In genomic region chr7:54292171-54292925, GRCh38 we compare ENCODE assay signal across 20 cellular contexts.
DNase-seq lines count a peak whose midpoint lies in the region; ATAC-seq and TF ChIP-seq lines count a peak whose summit lies in the region.
"Had no signal": no experiment of that assay in that cellular context is flagged by ENCODE, and none has a peak within 500 bp of the region (broad histone marks: within the 10 kb centered on the region; RNA-seq: fewer than 3 reads in every experiment).

No MANE protein-coding gene starts in this region.

- POLR2A ChIA-PET in PC-9 (lab: Charles Lee; ENCODE audit: unreplicated experiment) = no interaction called here
- POLR2A ChIA-PET in CD8-positive, alpha-beta T cell (lab: Charles Lee) = no interaction called here

- H3K4me1 ChIP-seq in PC-9 (replicated peaks; ENCODE audit: insufficient read depth) (no peaks in the 10 kb centered on the region), MM.1S (ENCODE audit: low read length) (no peaks in the 10 kb centered on the region)
- no peaks in the 10 kb centered on the region for H3K4me1 ChIP-seq in CD8-positive, alpha-beta T cell (ENCODE audit: insufficient read depth, low read length)

- no peaks in the 10 kb centered on the region for H3K36me3 ChIP-seq in PC-9 (ENCODE audit: low read depth)
- no peaks in the 10 kb centered on the region for H3K36me3 ChIP-seq in CD8-positive, alpha-beta T cell (ENCODE audit: insufficient read depth, low read length)
- no peaks in the 10 kb centered on the region for H3K36me3 ChIP-seq in MM.1S (replicated peaks; ENCODE audit: insufficient read depth, low read length)

- intact Hi-C loops in PC-9 (cut with micrococcal nuclease; ENCODE audit: unreplicated experiment) = no loop called here
- intact Hi-C loops in CD8-positive, alpha-beta T cell (cut with DNase I, micrococcal nuclease) = loop anchor here in 1 of 2 experiments (5.0 kb wide), 1 partner anchor 95 kb away; no protein-coding TSS in a partner anchor

- H3K27ac ChIP-seq in PC-9 (no peak overlapping the region), MM.1S (ENCODE audit: low read length) (no peak overlapping the region)
- H3K27ac ChIP-seq in CD8-positive, alpha-beta T cell (ENCODE audit: low read depth, low read length) = no peak overlapping the region

- H3K27me3 Mint-ChIP-seq in CD8-positive, alpha-beta T cell (ENCODE audit: low read depth) = no peaks in the 10 kb centered on the region

- CTCF ChIA-PET in PC-9 (lab: Charles Lee) = no interaction called here
- CTCF ChIA-PET in CD8-positive, alpha-beta T cell (lab: Charles Lee) = no interaction called here

- no TSS peak for BruUV-seq in PC-9 (replicated peaks; lab: Mats Ljungman, UMichigan)

- H3K4me1 Mint-ChIP-seq in CD8-positive, alpha-beta T cell (ENCODE audit: low read depth) = no peaks in the 10 kb centered on the region

- H3K9me3 ChIP-seq in PC-9 (ENCODE audit: insufficient read depth, low read depth) (no peaks in the 10 kb centered on the region), MM.1S (replicated peaks; ENCODE audit: insufficient read depth, low read length) (no peaks in the 10 kb centered on the region)
- H3K9me3 ChIP-seq in CD8-positive, alpha-beta T cell (ENCODE audit: low read length) = no peaks in the 10 kb centered on the region

- H3K9me2 ChIP-seq in PC-9 (ENCODE audit: insufficient read depth) = 0 out of 2 replicates have a peak, but pooled peaks cover 4% of the 10 kb centered on the region
- no peaks in the 10 kb centered on the region for H3K9me2 ChIP-seq in MM.1S (replicated peaks; ENCODE audit: insufficient read depth, low read length)
- H3K9me2 ChIP-seq: SK-N-SH had no signal

- H3K4me3 ChIP-seq in PC-9 = no peak overlapping the region
- no peak overlapping the region for H3K4me3 ChIP-seq in CD8-positive, alpha-beta T cell (ENCODE audit: low read depth, low read length)
- no peak overlapping the region for H3K4me3 ChIP-seq in MM.1S (ENCODE audit: low read length)
- H3K4me3 ChIP-seq: GM12878 had no signal

- H3K36me3 Mint-ChIP-seq in CD8-positive, alpha-beta T cell = no peaks in the 10 kb centered on the region

- H2AFZ ChIP-seq in PC-9 (0 out of 2 replicates have a peak overlapping the region, but pooled peaks have one; percentile 0), MM.1S (ENCODE audit: low read length) (no peak overlapping the region)

- TF ChIP-seq CTCF in PC-9 (conservative IDR thresholded peaks at IDR 0.05) (no peak), MM.1S (IDR thresholded peaks at IDR 0.05; ENCODE audit: low read length) (no peak)
- TF ChIP-seq CTCF in CD8-positive, alpha-beta T cell (IDR thresholded peaks at IDR 0.05) = no peak

- no peaks in the 10 kb centered on the region for H4K20me1 ChIP-seq in PC-9 (ENCODE audit: insufficient read depth)
- no peaks in the 10 kb centered on the region for H4K20me1 ChIP-seq in MM.1S (ENCODE audit: insufficient read depth, low read length)

- H3K27ac Mint-ChIP-seq in CD8-positive, alpha-beta T cell = no peak overlapping the region
- H3K27ac Mint-ChIP-seq: HFFc6 had no signal

- H3K27me3 ChIP-seq in PC-9 (ENCODE audit: insufficient read depth, low read depth) (peaks cover 7% of the 10 kb centered on the region; the same call in 1 of the 2 replicates), MM.1S (replicated peaks; ENCODE audit: insufficient read depth, low read length) (no peaks in the 10 kb centered on the region)
- H3K27me3 ChIP-seq in CD8-positive, alpha-beta T cell (ENCODE audit: insufficient read depth, low read length) = no peaks in the 10 kb centered on the region

- ATAC-seq in HG02970 (IDR thresholded peaks at IDR 0.05; ENCODE audit: low FRiP score, unreplicated experiment) = no peak
- ATAC-seq in CD8-positive, alpha-beta T cell = no peak
- ATAC-seq: GM12878, PC-3 had no signal

- H3K4me2 ChIP-seq in PC-9 (no peak overlapping the region), MM.1S (ENCODE audit: low read depth, low read length) (no peak overlapping the region)
- H3K4me2 ChIP-seq: SK-N-SH had no signal

- H3F3A ChIP-seq in PC-9 (ENCODE audit: insufficient read depth, low read depth) = no peaks in the 10 kb centered on the region
- H3F3A ChIP-seq in MM.1S (ENCODE audit: insufficient read depth, low read length) = no peaks in the 10 kb centered on the region

- H3K79me2 ChIP-seq in PC-9 (ENCODE audit: low read depth) (no peaks in the 10 kb centered on the region), MM.1S (ENCODE audit: low read length) (no peaks in the 10 kb centered on the region)

- H3K9ac ChIP-seq in MM.1S (ENCODE audit: low read length) = no peak overlapping the region
- H3K9ac ChIP-seq: SK-N-SH had no signal

- DNase-seq in ELF-1 (ENCODE audit: low read depth, low spot score) (peak; percentile 67), PC-9 (no peak), iPS DF 19.7 (ENCODE audit: low read depth, low spot score) (peak; percentile 78), midbrain (lab: John Stamatoyannopoulos, UW) (peak; percentile 1), MM.1S (no peak)
- DNase-seq in CD8-positive, alpha-beta T cell = no peak
- DNase-seq in activated CD4-positive, CD25-positive, alpha-beta regulatory T cell treated with anti-CD3 and anti-CD28 coated beads, Interleukin-2, amount 50 U/mL, for 72 hours = no peak
- DNase-seq: C1 segment of cervical spinal cord, COR-L47, DMS53, HFFc6, IMR-90, NCI-H1436, NCI-H2081, NCI-H345, NCI-H526 treated with DMSO at 0.1 percent for 48 hours, PC-3, SK-N-SH had no signal

- no peak overlapping the region for H3K4me3 Mint-ChIP-seq in CD8-positive, alpha-beta T cell
- H3K4me3 Mint-ChIP-seq: HFFc6 had no signal

- H3K9me3 Mint-ChIP-seq in CD8-positive, alpha-beta T cell = peaks cover 29% of the 10 kb centered on the region

Comparison
In these comparisons a context has a peak if more than half of its experiments do, and no peak if none do; other contexts are left out.
1. DNase-seq: peak in ELF-1 (single experiment), iPS DF 19.7 (single experiment) and midbrain (single experiment); none in PC-9 (0 of 2), CD8-positive, alpha-beta T cell (0 of 7), activated CD4-positive, CD25-positive, alpha-beta regulatory T cell treated with anti-CD3 and anti-CD28 coated beads, Interleukin-2, amount 50 U/mL, for 72 hours (single experiment) and MM.1S (single experiment).